25 cellular contexts compared by ENCODE assay signal in genomic region chr2:130828461-130828860, GRCh38. TPM values are rescaled to one million over a fixed set of nuclear protein-coding genes. Genes with fewer than 3 reads are reported as not detected.
DNase-seq lines count a peak whose midpoint lies in the region; ATAC-seq and TF ChIP-seq lines count a peak whose summit lies in the region.
"Had no signal": no experiment of that assay in that cellular context is flagged by ENCODE, and none has a peak within 500 bp of the region (broad histone marks: within the 10 kb centered on the region; RNA-seq: fewer than 3 reads in every experiment).

No MANE protein-coding gene starts in this region.

- H3K4ac ChIP-seq in trophoblast cell (ENCODE audit: low read depth, low read length) = no peak overlapping the region

- peaks cover 26% of the 10 kb centered on the region for H3K4me1 ChIP-seq in HUES64 (ENCODE audit: insufficient read depth, low read length)
- H3K4me1 ChIP-seq in trophoblast cell (ENCODE audit: control insufficient read depth in 1 of 2, insufficient read depth in 2 of 2, low read length in 2 of 2) = peaks cover 14 to 15% of the 10 kb centered on the region in 2 experiments
- H3K4me1 ChIP-seq: left ventricle myocardium inferior had no signal

- H3K27ac ChIP-seq in HUES64 (ENCODE audit: low read depth, low read length) (0 out of 2 replicates have a peak overlapping the region, but pooled peaks have one; percentile 62), trophoblast cell (ENCODE audit: low read depth, low read length) (no peak overlapping the region)
- H3K27ac ChIP-seq: left ventricle myocardium inferior had no signal

- H3K4me3 ChIP-seq in HUES64 (ENCODE audit: low read length) (no peak overlapping the region), trophoblast cell (ENCODE audit: low read depth, low read length) (peak overlapping the region; percentile 2)
- H3K4me3 ChIP-seq: left ventricle myocardium inferior had no signal

- no peaks in the 10 kb centered on the region for H3K9me3 Mint-ChIP-seq in Calu3 (ENCODE audit: low read depth, unreplicated experiment)
- H3K9me3 Mint-ChIP-seq in chondrocyte (ENCODE audit: low read depth) = no peaks in the 10 kb centered on the region
- no peaks in the 10 kb centered on the region for H3K9me3 Mint-ChIP-seq in progenitor cell of endocrine pancreas (ENCODE audit: low read depth)
- no peaks in the 10 kb centered on the region for H3K9me3 Mint-ChIP-seq in activated naive CD8-positive, alpha-beta T cell treated with anti-CD3 and anti-CD28 coated beads, Interleukin-2, amount 50 U/mL, for 24 hours
- H3K9me3 Mint-ChIP-seq: activated CD8-positive, alpha-beta T cell treated with anti-CD3 and anti-CD28 coated beads for 36 hours; activated naive CD8-positive, alpha-beta T cell treated with anti-CD3 and anti-CD28 coated beads, Interleukin-2, amount 10 ng/mL, durations not matched to agents 7 days and 5 days; IgD-negative memory B cell; mesothelial cell of epicardium had no signal

- H3K4me1 Mint-ChIP-seq in Calu3 (ENCODE audit: low read depth, unreplicated experiment) (peaks cover 41% of the 10 kb centered on the region), chondrocyte (ENCODE audit: low read depth) (peaks cover 9% of the 10 kb centered on the region), progenitor cell of endocrine pancreas (ENCODE audit: low read depth) (no peaks in the 10 kb centered on the region)
- peaks cover 19% of the 10 kb centered on the region for H3K4me1 Mint-ChIP-seq in activated naive CD8-positive, alpha-beta T cell treated with anti-CD3 and anti-CD28 coated beads, Interleukin-2, amount 50 U/mL, for 24 hours

- peaks cover 13% of the 10 kb centered on the region for H3K36me3 Mint-ChIP-seq in Calu3 (ENCODE audit: insufficient read depth, unreplicated experiment)
- H3K36me3 Mint-ChIP-seq in chondrocyte (ENCODE audit: low read depth) = no peaks in the 10 kb centered on the region
- H3K36me3 Mint-ChIP-seq in progenitor cell of endocrine pancreas (ENCODE audit: insufficient read depth) = no peaks in the 10 kb centered on the region
- no peaks in the 10 kb centered on the region for H3K36me3 Mint-ChIP-seq in activated naive CD8-positive, alpha-beta T cell treated with anti-CD3 and anti-CD28 coated beads, Interleukin-2, amount 50 U/mL, for 24 hours (ENCODE audit: low read depth)
- H3K36me3 Mint-ChIP-seq: activated naive CD8-positive, alpha-beta T cell treated with anti-CD3 and anti-CD28 coated beads, Interleukin-2, amount 10 ng/mL, durations not matched to agents 7 days and 5 days; CD4-positive, alpha-beta memory T cell; IgD-negative memory B cell; mesothelial cell of epicardium; naive thymus-derived CD8-positive, alpha-beta T cell had no signal

- no peak overlapping the region for H4K12ac ChIP-seq in trophoblast cell (ENCODE audit: low read depth, low read length)

- H3K79me2 ChIP-seq in trophoblast cell (ENCODE audit: control insufficient read depth, insufficient read depth, low read length, poor library complexity) = no peaks in the 10 kb centered on the region

- no peak overlapping the region for H3K14ac ChIP-seq in trophoblast cell (ENCODE audit: low read length)

- H3K9ac ChIP-seq in HUES64 (ENCODE audit: low read depth, low read length) (no peak overlapping the region), trophoblast cell (ENCODE audit: low read length) (no peak overlapping the region)

- no peak overlapping the region for H3K23ac ChIP-seq in trophoblast cell (ENCODE audit: low read length)

- H2BK120ac ChIP-seq in trophoblast cell (ENCODE audit: insufficient read depth, low read length, poor library complexity) = no peak overlapping the region

- H2AK5ac ChIP-seq in trophoblast cell (ENCODE audit: low read length) = no peak overlapping the region

- H3K27me3 Mint-ChIP-seq in Calu3 (ENCODE audit: unreplicated experiment) (peaks cover 13% of the 10 kb centered on the region), chondrocyte (ENCODE audit: low read depth) (peaks cover 10% of the 10 kb centered on the region), progenitor cell of endocrine pancreas (peaks cover 17% of the 10 kb centered on the region)
- peaks cover under 1% of the 10 kb centered on the region for H3K27me3 Mint-ChIP-seq in activated naive CD8-positive, alpha-beta T cell treated with anti-CD3 and anti-CD28 coated beads, Interleukin-2, amount 50 U/mL, for 24 hours

- CTCF ChIA-PET in Calu3 (lab: Charles Lee) = interaction anchor here (1.2 kb wide), 1 partner anchor 31 kb away, joined by 3 read pairs; no protein-coding TSS in a partner anchor

- no peak for TF ChIP-seq CTCF in Calu3 (IDR thresholded peaks at IDR 0.05; ENCODE audit: unreplicated experiment)
- TF ChIP-seq CTCF in chondrocyte (IDR thresholded peaks at IDR 0.05) = no peak
- TF ChIP-seq CTCF in progenitor cell of endocrine pancreas (IDR thresholded peaks at IDR 0.05; ENCODE audit: unreplicated experiment) = no peak

- no peaks in the 10 kb centered on the region for H3K79me1 ChIP-seq in trophoblast cell (ENCODE audit: low read length)

- no peak for ATAC-seq in activated naive CD8-positive, alpha-beta T cell treated with anti-CD3 and anti-CD28 coated beads, Interleukin-2, amount 50 U/mL, for 24 hours
- ATAC-seq: activated CD8-positive, alpha-beta T cell treated with anti-CD3 and anti-CD28 coated beads for 36 hours; naive thymus-derived CD8-positive, alpha-beta T cell had no signal

- no peak overlapping the region for H3K4me2 ChIP-seq in trophoblast cell (ENCODE audit: low read length)

- peak overlapping the region; percentile 85 for H3K27ac Mint-ChIP-seq in Calu3 (ENCODE audit: unreplicated experiment)
- H3K27ac Mint-ChIP-seq in chondrocyte (ENCODE audit: unreplicated experiment) = no peak overlapping the region
- H3K27ac Mint-ChIP-seq in progenitor cell of endocrine pancreas = no peak overlapping the region
- H3K27ac Mint-ChIP-seq in activated naive CD8-positive, alpha-beta T cell treated with anti-CD3 and anti-CD28 coated beads, Interleukin-2, amount 50 U/mL, for 24 hours = no peak overlapping the region
- H3K27ac Mint-ChIP-seq: activated CD8-positive, alpha-beta T cell treated with anti-CD3 and anti-CD28 coated beads for 36 hours; activated naive CD8-positive, alpha-beta T cell treated with anti-CD3 and anti-CD28 coated beads, Interleukin-2, amount 10 ng/mL, durations not matched to agents 7 days and 5 days; IgD-negative memory B cell; mesothelial cell of epicardium; naive thymus-derived CD8-positive, alpha-beta T cell had no signal

- H3K27me3 ChIP-seq in HUES64 (ENCODE audit: insufficient read depth, low read length) (no peaks in the 10 kb centered on the region), trophoblast cell (ENCODE audit: insufficient read depth, low read length) (no peaks in the 10 kb centered on the region)

- no peak overlapping the region for H2BK12ac ChIP-seq in trophoblast cell (ENCODE audit: low read length)

- no peak overlapping the region for H2AFZ ChIP-seq in trophoblast cell (ENCODE audit: insufficient read depth, low read length, poor library complexity)

- no peak overlapping the region for H2BK5ac ChIP-seq in trophoblast cell (ENCODE audit: low read depth, low read length, poor library complexity)

- no peaks in the 10 kb centered on the region for H3K36me3 ChIP-seq in HUES64 (ENCODE audit: insufficient read depth, low read length)
- H3K36me3 ChIP-seq in trophoblast cell (ENCODE audit: control insufficient read depth in 1 of 2, insufficient read depth in 2 of 2, low read length in 2 of 2) = no peaks in the 10 kb centered on the region
- H3K36me3 ChIP-seq: left ventricle myocardium inferior had no signal

- intact Hi-C loops in Calu3 (cut with micrococcal nuclease; ENCODE audit: unreplicated experiment) = no loop called here

- 86% methylated on average over 5 of the region's 5 CpGs for WGBS in HUES64
- WGBS in trophoblast cell (ENCODE audit: extremely low coverage, insufficient coverage, insufficient read length) = no CpG with 5 or more reads among the region's 5 CpGs

- H3K4me3 Mint-ChIP-seq in Calu3 (ENCODE audit: low read depth, unreplicated experiment) (no peak overlapping the region), chondrocyte (ENCODE audit: unreplicated experiment) (no peak overlapping the region), progenitor cell of endocrine pancreas (ENCODE audit: low read depth) (no peak overlapping the region)
- H3K4me3 Mint-ChIP-seq in activated naive CD8-positive, alpha-beta T cell treated with anti-CD3 and anti-CD28 coated beads, Interleukin-2, amount 50 U/mL, for 24 hours = no peak overlapping the region
- H3K4me3 Mint-ChIP-seq: activated CD8-positive, alpha-beta T cell treated with anti-CD3 and anti-CD28 coated beads for 36 hours; activated naive CD8-positive, alpha-beta T cell treated with anti-CD3 and anti-CD28 coated beads, Interleukin-2, amount 10 ng/mL, durations not matched to agents 7 days and 5 days; CD4-positive, alpha-beta memory T cell; IgD-negative memory B cell; mesothelial cell of epicardium; naive thymus-derived CD8-positive, alpha-beta T cell had no signal

- no peak overlapping the region for H4K91ac ChIP-seq in trophoblast cell (ENCODE audit: low read depth, low read length)

- no peak overlapping the region for H4K8ac ChIP-seq in trophoblast cell (ENCODE audit: low read depth, low read length)

- no peaks in the 10 kb centered on the region for H3K9me3 ChIP-seq in HUES64 (ENCODE audit: insufficient read depth, low read depth, low read length)
- H3K9me3 ChIP-seq in trophoblast cell (ENCODE audit: insufficient read depth, low read depth, low read length) = no peaks in the 10 kb centered on the region
- H3K9me3 ChIP-seq: left ventricle myocardium inferior had no signal

- no peak overlapping the region for H3K18ac ChIP-seq in trophoblast cell (ENCODE audit: low read length)

- no TSS peak for BruUV-seq in Calu3 (replicated peaks; lab: Mats Ljungman, UMichigan)

- DNase-seq in Calu3 (peak; percentile 41), chondrocyte (ENCODE audit: low spot score) (peak; percentile 68), trophoblast cell (no peak), progenitor cell of endocrine pancreas (ENCODE audit: low spot score, unreplicated experiment) (no peak), COLO829 (ENCODE audit: low spot score) (no peak)
- DNase-seq in activated naive CD8-positive, alpha-beta T cell treated with anti-CD3 and anti-CD28 coated beads, Interleukin-2, amount 50 U/mL, for 24 hours = no peak
- DNase-seq: activated CD8-positive, alpha-beta T cell treated with anti-CD3 and anti-CD28 coated beads for 36 hours; activated effector memory CD4-positive, alpha-beta T cell treated with anti-CD3 and anti-CD28 coated beads, Interleukin-2, amount 50 U/mL, for 16 hours; activated naive CD8-positive, alpha-beta T cell treated with anti-CD3 and anti-CD28 coated beads, Interleukin-2, amount 10 ng/mL, durations not matched to agents 7 days and 5 days; activated T-cell treated with anti-CD3 and anti-CD28 coated beads for 4 hours; CD4-positive, alpha-beta memory T cell; DMS79; foreskin melanocyte; left ventricle myocardium inferior; NCI-H1105 treated with DMSO at 0.1 percent for 48 hours; NCI-H2029; NCI-H2227 treated with DMSO at 0.1 percent for 48 hours; NCI-H82; stimulated activated CD4-positive, alpha-beta T cell treated with anti-CD3 and anti-CD28 coated beads, Interleukin-4, amount 100 ng/mL, for 4 hours; stimulated activated naive CD4-positive, alpha-beta T cell; SW 1271 had no signal

RNA-seq across cellular contexts. Expression of gene ARHGEF4, which starts 8.3 kb away (rescaled TPM):
- total RNA-seq in Calu3 (2022) (5.9 and 8.8 TPM in 2 replicates), chondrocyte (6.3 to 12.3 TPM (median 10.6 TPM) in 3 replicates), progenitor cell of endocrine pancreas (5.6 and 6.5 TPM in 2 replicates)
- polyA plus RNA-seq in HUES64 (2013, experiment 1 of 2) = 8.6 TPM
- 9.4 TPM for polyA plus RNA-seq in HUES64 (2013, experiment 2 of 2)
- polyA plus RNA-seq in trophoblast cell (2013) = 8.8 TPM in 2 replicates

Comparison
In these comparisons a context has a peak if more than half of its experiments do, and no peak if none do; other contexts are left out.
1. DNase-seq: peak in Calu3 (single experiment) and chondrocyte (single experiment); none in trophoblast cell (0 of 2), progenitor cell of endocrine pancreas (single experiment), COLO829 (single experiment) and activated naive CD8-positive, alpha-beta T cell treated with anti-CD3 and anti-CD28 coated beads, Interleukin-2, amount 50 U/mL, for 24 hours (single experiment).